Comparison of ENCODE assay signal across 18 cellular contexts in the genomic region with DNA sequence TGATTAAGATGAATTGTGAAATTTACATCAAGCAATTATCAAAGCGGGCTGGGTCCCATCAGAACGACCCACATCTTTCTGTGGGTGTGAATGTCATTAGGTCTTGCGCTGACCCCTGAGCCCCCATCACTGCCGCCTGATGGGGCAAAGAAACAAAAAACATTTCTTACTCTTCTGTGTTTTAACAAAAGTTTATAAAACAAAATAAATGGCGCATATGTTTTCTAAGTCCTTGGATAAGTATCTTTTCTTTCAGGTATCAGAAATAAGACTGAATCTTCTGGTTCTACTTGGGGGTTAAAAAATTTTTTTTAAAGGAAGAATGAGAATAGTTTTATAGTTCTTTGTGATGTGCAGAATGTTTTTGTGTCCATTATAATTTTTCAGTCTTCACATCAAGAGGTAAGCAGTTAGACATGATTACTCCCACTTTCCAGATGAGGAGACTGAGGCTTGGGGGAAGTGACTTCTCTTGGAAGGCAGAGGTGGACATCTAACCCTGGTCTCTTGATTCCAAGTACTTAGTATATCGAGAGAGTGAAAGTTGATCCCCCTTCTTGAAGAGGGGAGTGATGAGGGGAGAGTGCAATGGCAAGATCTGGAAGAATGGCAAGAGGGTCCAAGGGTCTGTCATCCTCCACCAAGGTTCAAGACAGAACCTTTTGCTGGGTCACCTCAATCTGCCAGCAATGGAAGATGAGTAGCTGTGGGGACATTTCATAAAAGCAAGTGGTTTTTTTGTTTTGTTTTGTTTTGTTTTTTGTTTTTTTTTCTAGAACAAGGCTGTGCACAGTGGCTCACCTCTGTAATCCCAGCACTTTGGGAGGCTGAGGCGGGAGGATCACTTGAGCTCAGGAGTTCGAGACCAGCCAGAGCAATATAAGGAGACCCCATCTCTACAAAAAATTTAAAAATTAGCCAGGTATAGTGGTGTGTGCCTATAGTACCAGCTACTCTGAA. TPM values are rescaled to one million over a fixed set of nuclear protein-coding genes. Genes with fewer than 3 reads are reported as not detected.
DNase-seq lines count a peak whose midpoint lies in the region; ATAC-seq and TF ChIP-seq lines count a peak whose summit lies in the region.
"Had no signal": no experiment of that assay in that cellular context is flagged by ENCODE, and none has a peak within 500 bp of the region (broad histone marks: within the 10 kb centered on the region; RNA-seq: fewer than 3 reads in every experiment).

No MANE protein-coding gene starts in this region.

- BruUV-seq in Caco-2 (replicated peaks; lab: Mats Ljungman, UMichigan), result no TSS peak

- no peaks in the 10 kb centered on the region for H3K9me2 ChIP-seq in Karpas-422 (replicated peaks; ENCODE audit: insufficient read depth, low read length)

- TF ChIP-seq RAD21 in liver (IDR thresholded peaks at IDR 0.05), result no peak

- TF ChIP-seq CTCF in Caco-2 (IDR thresholded peaks at IDR 0.05; ENCODE audit: insufficient read depth in 1 of 2, low read depth in 1 of 2, low read length in 1 of 2, severe bottlenecking in 1 of 2, unreplicated experiment in 1 of 2), result no peak
- TF ChIP-seq CTCF in colonic mucosa (IDR thresholded peaks at IDR 0.05), result no peak
- no peak for TF ChIP-seq CTCF in liver (IDR thresholded peaks at IDR 0.05; ENCODE audit: low read depth, low read length, missing input control)
- no peak for TF ChIP-seq CTCF in nephron (IDR thresholded peaks at IDR 0.05; ENCODE audit: unreplicated experiment in 3 of 3)
- no peak for TF ChIP-seq CTCF in WERI-Rb-1 (IDR thresholded peaks at IDR 0.05; ENCODE audit: low read depth, low read length)

- no peak for ATAC-seq in HG03095 (IDR thresholded peaks at IDR 0.05; ENCODE audit: unreplicated experiment)
- ATAC-seq: CD8-positive, alpha-beta T cell; GM12878 had no signal

- peaks cover 19% of the 10 kb centered on the region for H3K4me1 ChIP-seq in Caco-2
- H3K4me1 ChIP-seq in colonic mucosa, result no peaks in the 10 kb centered on the region
- H3K4me1 ChIP-seq in liver (ENCODE audit: control insufficient read depth in 4 of 4, insufficient read depth in 4 of 4, low read length in 3 of 4), result peaks cover 0 to 40% (median 26%) of the 10 kb centered on the region in 4 donors
- no peaks in the 10 kb centered on the region for H3K4me1 ChIP-seq in Karpas-422 (ENCODE audit: low read length)
- H3K4me1 ChIP-seq: HAP-1 had no signal

- CTCF ChIA-PET in Caco-2 (lab: Charles Lee), result interaction anchor here (1.2 to 1.7 kb wide), 3 partner anchors 38 to 216 kb away, joined by 3 to 5 read pairs (median 5); a partner anchor contains a TSS

- H3K36me3 ChIP-seq in Caco-2 (ENCODE audit: control insufficient read depth, insufficient read depth, low read length), result peaks cover 14% of the 10 kb centered on the region
- H3K36me3 ChIP-seq in colonic mucosa, result no peaks in the 10 kb centered on the region
- peaks cover 9 to 17% (median 12%) of the 10 kb centered on the region in 4 donors for H3K36me3 ChIP-seq in liver (ENCODE audit: control insufficient read depth in 4 of 4, insufficient read depth in 3 of 4, low read depth in 1 of 4, low read length in 3 of 4)
- no peaks in the 10 kb centered on the region for H3K36me3 ChIP-seq in Karpas-422 (ENCODE audit: insufficient read depth, low read length)
- no peaks in the 10 kb centered on the region for H3K36me3 ChIP-seq in WERI-Rb-1
- H3K36me3 ChIP-seq: BLaER1 treated with 17β-estradiol and CSF1 and Interleukin-3, amounts not matched to agents 10 nM and 100 nM; HAP-1 had no signal

- no peaks in the 10 kb centered on the region for H3K79me2 ChIP-seq in Karpas-422 (ENCODE audit: low read length)

- H3K9ac ChIP-seq in colonic mucosa (ENCODE audit: low read depth in 2 of 2, low read length in 2 of 2), result peak overlapping the region in 1 of 2 donors; percentile 73
- peak overlapping the region in 1 of 2 donors; percentile 29 for H3K9ac ChIP-seq in liver (ENCODE audit: low read depth in 1 of 2, low read length in 2 of 2)
- no peak overlapping the region for H3K9ac ChIP-seq in Karpas-422 (ENCODE audit: low read length)
- H3K9ac ChIP-seq: BLaER1 treated with 17β-estradiol and CSF1 and Interleukin-3, amounts not matched to agents 10 nM and 100 nM; GM23248 had no signal

- H3K4me3 ChIP-seq in Caco-2 (ENCODE audit: low read depth, low read length) (no peak overlapping the region), colonic mucosa (no peak overlapping the region), liver (ENCODE audit: low read depth in 1 of 3, low read length in 3 of 3) (no peak overlapping the region), Karpas-422 (ENCODE audit: low read length) (no peak overlapping the region), WERI-Rb-1 (ENCODE audit: low read depth, low read length) (no peak overlapping the region)
- H3K4me3 ChIP-seq: BLaER1 treated with 17β-estradiol and CSF1 and Interleukin-3, amounts not matched to agents 10 nM and 100 nM; GM12878; GM23248; HAP-1 had no signal

- DNase-seq in Caco-2 (no peak), colonic mucosa (no peak), Karpas-422 (no peak), WERI-Rb-1 (no peak)
- no peak for DNase-seq in activated T-helper 2 cell treated with anti-CD3 and anti-CD28 coated beads, Interferon-gamma antibody, Interleukin-2, Interleukin-4, amounts not matched to agents 10 μg/mL and 5 μg/mL and 100 μg/mL, durations not matched to agents 14 hours and 24 hours and 36 hours (ENCODE audit: low spot score)
- DNase-seq: 8988T; CD8-positive, alpha-beta T cell; DMS 273 treated with DMSO at 0.1 percent for 48 hours; DND-41; EL; GM23248 had no signal

- H3K4me1 Mint-ChIP-seq in Caco-2 (ENCODE audit: low read depth, unreplicated experiment), result peaks cover 16% of the 10 kb centered on the region
- H3K4me1 Mint-ChIP-seq in nephron, result no peaks in the 10 kb centered on the region
- no peaks in the 10 kb centered on the region for H3K4me1 Mint-ChIP-seq in activated T-helper 2 cell treated with anti-CD3 and anti-CD28 coated beads, Interferon-gamma antibody, Interleukin-2, Interleukin-4, amounts not matched to agents 10 μg/mL and 5 μg/mL and 100 μg/mL, durations not matched to agents 14 hours and 24 hours and 36 hours (ENCODE audit: low read depth)
- H3K4me1 Mint-ChIP-seq: B cell had no signal

- intact Hi-C loops in Caco-2 (cut with micrococcal nuclease; ENCODE audit: unreplicated experiment), result no loop called here
- intact Hi-C loops in colonic mucosa (cut with DNase I), result no loop called here
- intact Hi-C loops in activated T-helper 2 cell treated with anti-CD3 and anti-CD28 coated beads, Interferon-gamma antibody, Interleukin-2, Interleukin-4, amounts not matched to agents 10 μg/mL and 5 μg/mL and 100 μg/mL, durations not matched to agents 14 hours and 24 hours and 36 hours (cut with micrococcal nuclease), result no loop called here

- H2AFZ ChIP-seq in Karpas-422 (ENCODE audit: low read length), result no peak overlapping the region
- H2AFZ ChIP-seq: GM23248 had no signal

- POLR2A ChIA-PET in Caco-2 (lab: Charles Lee), result no interaction called here

- no peak overlapping the region for H3K4me3 Mint-ChIP-seq in Caco-2 (ENCODE audit: unreplicated experiment)
- no peak overlapping the region for H3K4me3 Mint-ChIP-seq in nephron
- H3K4me3 Mint-ChIP-seq in activated T-helper 2 cell treated with anti-CD3 and anti-CD28 coated beads, Interferon-gamma antibody, Interleukin-2, Interleukin-4, amounts not matched to agents 10 μg/mL and 5 μg/mL and 100 μg/mL, durations not matched to agents 14 hours and 24 hours and 36 hours (ENCODE audit: low read depth), result no peak overlapping the region
- H3K4me3 Mint-ChIP-seq: B cell; CD8-positive, alpha-beta T cell had no signal

- H3K9me3 ChIP-seq in Caco-2, result no peaks in the 10 kb centered on the region
- H3K9me3 ChIP-seq in colonic mucosa, result no peaks in the 10 kb centered on the region
- H3K9me3 ChIP-seq in liver (ENCODE audit: control insufficient read depth in 4 of 4, low read length in 3 of 4), result no peaks in the 10 kb centered on the region
- H3K9me3 ChIP-seq in Karpas-422 (ENCODE audit: low read length), result no peaks in the 10 kb centered on the region
- H3K9me3 ChIP-seq in WERI-Rb-1 (ENCODE audit: severe bottlenecking), result no peaks in the 10 kb centered on the region
- H3K9me3 ChIP-seq: BLaER1 treated with 17β-estradiol and CSF1 and Interleukin-3, amounts not matched to agents 10 nM and 100 nM; HAP-1 had no signal

- H3K27me3 Mint-ChIP-seq in Caco-2 (ENCODE audit: insufficient read depth, unreplicated experiment) (no peaks in the 10 kb centered on the region), nephron (ENCODE audit: low read depth) (peaks cover 4% of the 10 kb centered on the region)
- peaks cover 8% of the 10 kb centered on the region for H3K27me3 Mint-ChIP-seq in activated T-helper 2 cell treated with anti-CD3 and anti-CD28 coated beads, Interferon-gamma antibody, Interleukin-2, Interleukin-4, amounts not matched to agents 10 μg/mL and 5 μg/mL and 100 μg/mL, durations not matched to agents 14 hours and 24 hours and 36 hours (ENCODE audit: low read depth)

- no peaks in the 10 kb centered on the region for H3K9me3 Mint-ChIP-seq in Caco-2 (ENCODE audit: unreplicated experiment)
- H3K9me3 Mint-ChIP-seq in nephron, result no peaks in the 10 kb centered on the region
- no peaks in the 10 kb centered on the region for H3K9me3 Mint-ChIP-seq in activated T-helper 2 cell treated with anti-CD3 and anti-CD28 coated beads, Interferon-gamma antibody, Interleukin-2, Interleukin-4, amounts not matched to agents 10 μg/mL and 5 μg/mL and 100 μg/mL, durations not matched to agents 14 hours and 24 hours and 36 hours
- H3K9me3 Mint-ChIP-seq: CD8-positive, alpha-beta T cell had no signal

- H3K27ac Mint-ChIP-seq in Caco-2 (ENCODE audit: unreplicated experiment) (peak overlapping the region; percentile 13), nephron (peak overlapping the region in 2 of 3 experiments; percentile 17 to 50)
- H3K27ac Mint-ChIP-seq in activated T-helper 2 cell treated with anti-CD3 and anti-CD28 coated beads, Interferon-gamma antibody, Interleukin-2, Interleukin-4, amounts not matched to agents 10 μg/mL and 5 μg/mL and 100 μg/mL, durations not matched to agents 14 hours and 24 hours and 36 hours, result no peak overlapping the region
- H3K27ac Mint-ChIP-seq: B cell; CD8-positive, alpha-beta T cell had no signal

- 63% methylated on average over 8 of the region's 8 CpGs for WGBS in liver

- H3K4me2 ChIP-seq in Karpas-422 (ENCODE audit: low read depth, low read length, poor library complexity, severe bottlenecking), result no peak overlapping the region
- H3K4me2 ChIP-seq: BLaER1 treated with 17β-estradiol and CSF1 and Interleukin-3, amounts not matched to agents 10 nM and 100 nM had no signal

- H3K27ac ChIP-seq in colonic mucosa (peak overlapping the region; percentile 91), liver (ENCODE audit: low read depth in 1 of 2, low read length in 2 of 2) (peak overlapping the region; percentile 90 to 95), Karpas-422 (ENCODE audit: low read length) (no peak overlapping the region), WERI-Rb-1 (no peak overlapping the region)
- H3K27ac ChIP-seq: BLaER1 treated with 17β-estradiol and CSF1 and Interleukin-3, amounts not matched to agents 10 nM and 100 nM; GM23248 had no signal

- H3K36me3 Mint-ChIP-seq in Caco-2 (ENCODE audit: insufficient read depth, unreplicated experiment) (peaks cover 22% of the 10 kb centered on the region), nephron (ENCODE audit: low read depth) (no peaks in the 10 kb centered on the region)
- H3K36me3 Mint-ChIP-seq in activated T-helper 2 cell treated with anti-CD3 and anti-CD28 coated beads, Interferon-gamma antibody, Interleukin-2, Interleukin-4, amounts not matched to agents 10 μg/mL and 5 μg/mL and 100 μg/mL, durations not matched to agents 14 hours and 24 hours and 36 hours (ENCODE audit: low read depth), result no peaks in the 10 kb centered on the region
- H3K36me3 Mint-ChIP-seq: CD8-positive, alpha-beta T cell had no signal

- H3K27me3 ChIP-seq in Caco-2 (replicated peaks; ENCODE audit: control insufficient read depth, insufficient read depth, low read length), result no peaks in the 10 kb centered on the region
- H3K27me3 ChIP-seq in colonic mucosa, result no peaks in the 10 kb centered on the region
- no peaks in the 10 kb centered on the region for H3K27me3 ChIP-seq in liver (ENCODE audit: control insufficient read depth in 4 of 4, insufficient read depth in 4 of 4, low read length in 3 of 4)
- H3K27me3 ChIP-seq in Karpas-422 (ENCODE audit: low read length), result no peaks in the 10 kb centered on the region
- H3K27me3 ChIP-seq in WERI-Rb-1 (ENCODE audit: insufficient read depth, low read depth, severe bottlenecking), result no peaks in the 10 kb centered on the region
- H3K27me3 ChIP-seq: BLaER1 treated with 17β-estradiol and CSF1 and Interleukin-3, amounts not matched to agents 10 nM and 100 nM had no signal

- no peaks in the 10 kb centered on the region for H4K20me1 ChIP-seq in Karpas-422 (ENCODE audit: insufficient read depth, low read depth, low read length)
- H4K20me1 ChIP-seq: BLaER1 treated with 17β-estradiol and CSF1 and Interleukin-3, amounts not matched to agents 10 nM and 100 nM had no signal

RNA-seq across cellular contexts. Expression of a gene that starts 42.8 kb away (rescaled TPM):
- 53.9 and 54.6 TPM in 2 replicates for total RNA-seq in Caco-2 (2022)
- total RNA-seq in colonic mucosa, result 10 to 100 TPM in 1 of 2 donors, 1 to 10 TPM in 1; 8.4 to 11.6 TPM
- 10 to 100 TPM; 17.3 to 39.7 TPM for total RNA-seq in liver
- 10 to 100 TPM; 11.6 to 17.9 TPM for polyA plus RNA-seq in liver
- 19.7 and 20.8 TPM in 2 replicates for total RNA-seq in activated T-helper 2 cell treated with anti-CD3 and anti-CD28 coated beads, Interferon-gamma antibody, Interleukin-2, Interleukin-4, amounts not matched to agents 10 μg/mL and 5 μg/mL and 100 μg/mL, durations not matched to agents 14 hours and 24 hours and 36 hours
- total RNA-seq in Karpas-422 (2014; rRNA removed; shearing (Covaris generic); ENCODE audit: low replicate concordance), result 10.2 and 24.4 TPM in 2 replicates

Comparison
In these comparisons a context has a peak if more than half of its experiments do, and no peak if none do; other contexts are left out.
1. H3K27ac ChIP-seq: peak in colonic mucosa (single experiment) and liver (2 of 2); none in Karpas-422 (single experiment) and WERI-Rb-1 (single experiment).